9 cellular contexts compared by ENCODE assay signal in genomic region chr4:61292322-61292721, GRCh38.
"Had no signal": no experiment of that assay in that cellular context is flagged by ENCODE, and none has a peak within 500 bp of the region (broad histone marks: within the 10 kb centered on the region; RNA-seq: fewer than 3 reads in every experiment).

No MANE protein-coding gene starts in this region.

- H3K27ac ChIP-seq: GM23248 had no signal

- H3K9me3 ChIP-seq: HAP-1 had no signal

- H3K9ac ChIP-seq: GM23248 had no signal

- H3K4me3 ChIP-seq: GM23248, HAP-1, K562 had no signal

- H2AFZ ChIP-seq: GM23248 had no signal

- DNase-seq: GM23248, GOT3, H7, HFFc6, IMR-90 had no signal

- FAIRE-seq: HTR-8/SVneo, K562 had no signal

- ATAC-seq: HCT116, K562 had no signal

- H3K36me3 ChIP-seq: HAP-1 had no signal
